In genomic region chr15:82262422-82263026, GRCh38 we compare ENCODE assay signal across 8 cellular contexts. TPM values are rescaled to one million over a fixed set of nuclear protein-coding genes. Genes with fewer than 3 reads are reported as not detected.
DNase-seq lines count a peak whose midpoint lies in the region; ATAC-seq and TF ChIP-seq lines count a peak whose summit lies in the region.

Gene EFL1 (minus strand): TSS chr15:82262734. CDS start chr15:82261778, 956 bp downstream.
A gene with protein sequence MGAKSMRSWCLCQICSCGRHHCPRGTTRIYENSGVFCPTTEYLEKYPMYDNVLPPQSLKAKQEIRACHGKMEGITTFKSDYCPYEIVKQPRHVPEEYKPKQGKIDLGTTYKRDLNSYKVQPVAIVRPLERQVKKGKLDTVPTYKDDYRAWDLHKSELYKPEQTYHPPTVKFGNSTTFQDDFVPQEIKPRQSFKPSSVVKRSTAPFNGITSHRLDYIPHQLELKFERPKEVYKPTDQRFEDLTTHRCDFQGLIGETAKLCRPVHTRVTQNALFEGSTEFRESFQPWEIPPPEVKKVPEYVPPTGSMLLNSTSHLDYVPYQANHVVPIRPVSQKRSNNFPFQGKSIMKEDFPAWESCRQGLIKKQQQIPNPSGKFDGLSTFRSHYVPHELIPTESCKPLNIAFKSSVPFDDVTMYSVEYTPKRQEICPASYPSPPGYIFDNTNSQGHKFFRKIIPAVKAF (plus strand): TSS chr15:82262818. CDS start chr15:82262880, 62 bp downstream.

- DNase-seq in GM10266 (ENCODE audit: extremely low spot score) = peak; percentile 91
- DNase-seq in NCI-H1092 (lab: John Stamatoyannopoulos, UW) = peak; percentile 75
- DNase-seq in SKM-1 treated with dmso at 0.1 percent for 144 hours (lab: John Stamatoyannopoulos, UW; ENCODE audit: unreplicated experiment) = peak; percentile 83
- peak; percentile 81 for DNase-seq in activated naive CD8-positive, alpha-beta T cell treated with anti-CD3 and anti-CD28 coated beads, Interleukin-2, amount 50 U/mL, for 16 hours (ENCODE audit: low read depth, low spot score)
- DNase-seq in cardiac muscle cell (ENCODE audit: low read depth in 1 of 2, low spot score in 1 of 2) = peak; percentile 92 to 93
- peak; percentile 94 to 96 for DNase-seq in trophoblast cell
- peak; percentile 94 for DNase-seq in type B pancreatic cell (ENCODE audit: extremely low spot score, unreplicated experiment)

- no peaks in the 10 kb centered on the region for H3K27me3 ChIP-seq in cardiac muscle cell
- H3K27me3 ChIP-seq in trophoblast cell (ENCODE audit: insufficient read depth, low read length) = no peaks in the 10 kb centered on the region

- H3K27me3 Mint-ChIP-seq in type B pancreatic cell = no peaks in the 10 kb centered on the region

- H3K27ac Mint-ChIP-seq in type B pancreatic cell = peak within 1 kb of the TSS; percentile 87

- H3K36me3 Mint-ChIP-seq in type B pancreatic cell = peaks cover 8% of the 10 kb centered on the region

- H3K79me2 ChIP-seq in trophoblast cell (ENCODE audit: control insufficient read depth, insufficient read depth, low read length, poor library complexity) = no peaks in the 10 kb centered on the region

- H3K27ac ChIP-seq in cardiac muscle cell (peak within 1 kb of the TSS; percentile 69), trophoblast cell (ENCODE audit: low read depth, low read length) (peak within 1 kb of the TSS; percentile 52)

- peak within 1 kb of the TSS; percentile 56 for H3K4ac ChIP-seq in trophoblast cell (ENCODE audit: low read depth, low read length)

- H3K4me1 ChIP-seq in cardiac muscle cell (ENCODE audit: low read depth) (peaks cover 43% of the 10 kb centered on the region), trophoblast cell (ENCODE audit: control insufficient read depth in 1 of 2, insufficient read depth in 2 of 2, low read length in 2 of 2) (peaks cover 0 to 3% of the 10 kb centered on the region in 2 experiments)

- H3K4me3 ChIP-seq in cardiac muscle cell (peak within 1 kb of the TSS; percentile 68), trophoblast cell (ENCODE audit: low read depth, low read length) (peak within 1 kb of the TSS; percentile 92)

- H3K23ac ChIP-seq in trophoblast cell (ENCODE audit: low read length) = no peak within 1 kb of the TSS

- ATAC-seq in HG02610 (IDR thresholded peaks at IDR 0.05; ENCODE audit: unreplicated experiment) = peak; percentile 97

- peaks cover 2% of the 10 kb centered on the region for H3K79me1 ChIP-seq in trophoblast cell (ENCODE audit: low read length)

- peak within 1 kb of the TSS; percentile 72 for H3K4me2 ChIP-seq in trophoblast cell (ENCODE audit: low read length)

- no peaks in the 10 kb centered on the region for H3K9me3 Mint-ChIP-seq in type B pancreatic cell

- H2BK5ac ChIP-seq in trophoblast cell (ENCODE audit: low read depth, low read length, poor library complexity) = peak within 1 kb of the TSS; percentile 19

- H4K8ac ChIP-seq in trophoblast cell (ENCODE audit: low read depth, low read length) = peak within 1 kb of the TSS; percentile 96

- H4K12ac ChIP-seq in trophoblast cell (ENCODE audit: low read depth, low read length) = peak within 1 kb of the TSS; percentile 87

- peaks cover 15% of the 10 kb centered on the region for H3K36me3 ChIP-seq in cardiac muscle cell
- peaks cover 0 to 2% of the 10 kb centered on the region in 2 experiments for H3K36me3 ChIP-seq in trophoblast cell (ENCODE audit: control insufficient read depth in 1 of 2, insufficient read depth in 2 of 2, low read length in 2 of 2)

- peak within 1 kb of the TSS; percentile 40 for H2BK120ac ChIP-seq in trophoblast cell (ENCODE audit: insufficient read depth, low read length, poor library complexity)

- no peaks in the 10 kb centered on the region for H3K9me3 ChIP-seq in cardiac muscle cell (ENCODE audit: low read depth)
- H3K9me3 ChIP-seq in trophoblast cell (ENCODE audit: insufficient read depth, low read depth, low read length) = no peaks in the 10 kb centered on the region

- peak within 1 kb of the TSS; percentile 99 for H2AFZ ChIP-seq in trophoblast cell (ENCODE audit: insufficient read depth, low read length, poor library complexity)

- H3K14ac ChIP-seq in trophoblast cell (ENCODE audit: low read length) = peak within 1 kb of the TSS; percentile 89

- no CpG with 5 or more reads among the region's 57 CpGs for WGBS in trophoblast cell (ENCODE audit: extremely low coverage, insufficient coverage, insufficient read length)

- H4K91ac ChIP-seq in trophoblast cell (ENCODE audit: low read depth, low read length) = peak within 1 kb of the TSS; percentile 57

- peak within 1 kb of the TSS; percentile 82 for H3K18ac ChIP-seq in trophoblast cell (ENCODE audit: low read length)

- TF ChIP-seq CTCF in GM10266 (IDR thresholded peaks at IDR 0.05; ENCODE audit: control insufficient read depth, insufficient read depth, low read depth, missing control alignments) = no peak
- no peak for TF ChIP-seq CTCF in cardiac muscle cell (IDR thresholded peaks at IDR 0.05; ENCODE audit: low read depth, low read length)
- no peak for TF ChIP-seq CTCF in type B pancreatic cell (conservative IDR thresholded peaks at IDR 0.05)

- no peak within 1 kb of the TSS for H2AK5ac ChIP-seq in trophoblast cell (ENCODE audit: low read length)

- peak within 1 kb of the TSS; percentile 75 for H3K9ac ChIP-seq in trophoblast cell (ENCODE audit: low read length)

- no peak within 1 kb of the TSS for H2BK12ac ChIP-seq in trophoblast cell (ENCODE audit: low read length)

- peak within 1 kb of the TSS; percentile 94 for H3K4me3 Mint-ChIP-seq in type B pancreatic cell

- H3K4me1 Mint-ChIP-seq in type B pancreatic cell (ENCODE audit: unreplicated experiment) = peaks cover 12% of the 10 kb centered on the region

RNA-seq across cellular contexts. Expression of gene EFL1, which starts in this region (rescaled TPM):
- total RNA-seq in cardiac muscle cell (42.1 and 54.8 TPM in 2 replicates), type B pancreatic cell (ENCODE audit: low replicate concordance) (17.0 and 20.0 TPM in 2 replicates)
- polyA plus RNA-seq in cardiac muscle cell = 46.7 and 64.9 TPM in 2 replicates
- 10.0 and 10.1 TPM in 2 replicates for polyA plus RNA-seq in trophoblast cell (2013)

RNA-seq across cellular contexts. Expression of the second gene that starts in this region (rescaled TPM):
- 7.0 and 9.3 TPM in 2 replicates for total RNA-seq in cardiac muscle cell
- 20.6 and 26.3 TPM in 2 replicates for polyA plus RNA-seq in cardiac muscle cell
- polyA plus RNA-seq in trophoblast cell (2013) = 0.18 and 0.79 TPM in 2 replicates
- total RNA-seq in type B pancreatic cell (ENCODE audit: low replicate concordance) = 2.4 and 5.8 TPM in 2 replicates

Comparison
In these comparisons a context has a peak if more than half of its experiments do, and no peak if none do; other contexts are left out.
1. Peak in every context shown above with its lines: DNase-seq, ATAC-seq, H3K4me3 ChIP-seq and H3K27ac ChIP-seq.